In the genomic region with DNA sequence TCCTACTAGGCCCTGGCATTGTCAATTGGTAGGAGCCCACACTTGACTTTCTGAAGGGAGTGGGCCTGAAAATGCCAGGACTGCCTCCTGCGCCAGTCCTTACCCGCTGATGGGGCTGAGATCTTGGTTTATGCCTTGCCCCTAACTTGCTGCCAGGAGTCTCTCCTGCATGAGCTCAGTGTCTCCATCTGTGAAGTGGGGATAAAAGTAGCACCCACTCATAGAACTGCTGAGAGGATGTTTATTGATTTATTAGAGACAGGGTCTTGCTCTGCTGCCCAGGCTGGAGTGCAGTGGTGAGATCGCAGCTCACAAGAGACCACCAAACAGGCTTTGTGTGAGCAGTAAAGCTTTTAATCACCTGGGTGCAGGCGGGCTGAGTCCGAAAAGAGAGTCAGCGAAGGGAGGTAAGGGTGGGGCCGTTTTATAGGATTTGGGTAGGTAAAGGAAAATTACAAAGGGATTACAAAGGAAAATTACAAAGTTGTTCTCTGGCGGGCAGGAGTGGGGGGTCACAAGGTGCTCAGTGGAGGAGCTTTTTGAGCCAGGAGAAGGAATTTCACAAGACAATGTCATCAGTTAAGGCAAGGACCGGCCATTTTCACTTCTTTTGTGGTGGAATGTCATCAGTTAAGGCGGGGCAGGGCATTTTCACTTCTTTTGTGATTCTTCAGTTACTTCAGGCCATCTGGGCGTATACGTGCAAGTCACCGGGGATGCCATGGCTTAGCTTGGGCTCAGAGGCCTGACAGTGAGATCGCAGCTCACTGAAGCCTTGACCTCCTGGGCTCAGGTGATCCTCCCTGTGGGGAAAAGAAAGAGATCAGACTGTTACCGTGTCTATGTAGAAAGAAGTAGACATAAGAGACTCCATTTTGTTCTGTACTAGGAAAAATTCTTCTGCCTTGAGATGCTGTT, we compare ENCODE assay signal across 1 cellular context.
TF ChIP-seq lines count a peak whose summit lies in the region.

No MANE protein-coding gene starts in this region.

TF ChIP-seq in H1, 55 proteins besides CTCF, POLR2A, EP300 and RAD21:
- TF ChIP-seq POLR2AphosphoS5 (IDR thresholded peaks at IDR 0.05; ENCODE audit: low read depth, low read length) (peak; percentile 23; the same call in 1 of the 2 replicates), KDM1A (IDR thresholded peaks at IDR 0.05; ENCODE audit: borderline replicate concordance, low read length) (peak; percentile 89)
